8 cellular contexts compared by ENCODE assay signal in the genomic region with DNA sequence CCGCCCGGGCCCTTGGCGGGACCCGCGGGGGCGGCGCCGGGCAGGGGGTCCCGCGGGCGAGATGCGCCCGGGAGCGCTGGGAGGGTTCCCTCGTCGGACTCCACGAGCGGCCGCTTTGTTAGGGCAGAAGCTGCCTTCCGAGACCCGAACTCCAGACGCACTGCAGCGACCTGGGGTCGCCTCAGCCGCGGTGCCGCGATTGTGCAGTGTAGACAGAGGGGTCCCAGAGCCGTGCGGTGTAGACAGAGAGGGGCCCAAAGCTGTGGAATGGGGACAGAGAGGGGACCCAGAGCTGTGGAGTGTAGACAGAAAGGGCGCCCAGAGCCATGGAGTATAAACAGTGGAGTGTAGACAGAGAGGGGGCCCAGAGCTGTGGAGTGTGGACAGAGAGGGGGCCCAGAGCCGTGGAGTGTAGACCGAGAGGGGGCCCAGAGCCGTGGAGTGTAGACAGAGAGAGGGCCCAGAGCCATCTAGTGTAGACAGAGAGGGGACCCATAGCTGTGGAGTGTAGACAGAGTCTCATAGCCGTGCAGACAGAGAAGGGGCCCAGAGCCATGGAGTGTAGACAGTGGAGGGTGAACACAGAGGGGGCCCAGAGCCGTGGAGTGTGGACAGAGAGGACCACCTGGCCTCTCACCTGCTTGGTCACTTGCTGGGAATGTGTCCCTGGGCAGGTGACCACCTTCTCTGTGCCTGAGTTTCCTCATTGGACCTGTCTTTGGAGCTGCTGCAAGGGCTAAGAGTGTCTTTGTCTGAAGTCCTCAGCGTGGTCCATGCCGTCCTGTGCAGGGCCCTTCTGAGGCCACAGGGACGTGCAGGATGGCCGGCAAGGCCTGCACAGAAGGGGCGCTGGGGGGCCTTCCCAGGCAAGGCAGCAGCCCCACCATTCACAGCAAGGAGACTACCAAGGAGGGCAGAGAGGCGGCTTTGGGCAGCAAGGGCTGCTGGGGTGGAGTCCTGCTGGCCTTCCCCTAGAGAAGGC.
DNase-seq lines count a peak whose midpoint lies in the region; ATAC-seq and TF ChIP-seq lines count a peak whose summit lies in the region.

No MANE protein-coding gene starts in this region.

- H3K4me1 Mint-ChIP-seq in effector memory CD8-positive, alpha-beta T cell (ENCODE audit: low read depth in 2 of 2) = peaks cover 22 to 28% of the 10 kb centered on the region in 2 donors
- H3K4me1 Mint-ChIP-seq in nephron = peaks cover 22% of the 10 kb centered on the region

- no peaks in the 10 kb centered on the region for H3K9me3 Mint-ChIP-seq in effector memory CD8-positive, alpha-beta T cell
- peaks cover 14% of the 10 kb centered on the region for H3K9me3 Mint-ChIP-seq in nephron

- peak overlapping the region; percentile 44 to 59 for H3K4me3 Mint-ChIP-seq in effector memory CD8-positive, alpha-beta T cell
- peak overlapping the region; percentile 90 to 96 (median 93) for H3K4me3 Mint-ChIP-seq in nephron

- ATAC-seq in effector memory CD8-positive, alpha-beta T cell (replicated peaks) = no peak
- ATAC-seq in GM19035 (IDR thresholded peaks at IDR 0.05; ENCODE audit: unreplicated experiment) = no peak

- H3K36me3 Mint-ChIP-seq in effector memory CD8-positive, alpha-beta T cell (ENCODE audit: insufficient read depth) = peaks cover 3% of the 10 kb centered on the region
- peaks cover 44% of the 10 kb centered on the region for H3K36me3 Mint-ChIP-seq in nephron (ENCODE audit: low read depth)

- peak overlapping the region; percentile 2 to 19 for H3K27ac Mint-ChIP-seq in effector memory CD8-positive, alpha-beta T cell
- H3K27ac Mint-ChIP-seq in nephron = peak overlapping the region; percentile 25 to 90 (median 89)

- peaks cover 0 to 19% of the 10 kb centered on the region in 2 donors for H3K27me3 Mint-ChIP-seq in effector memory CD8-positive, alpha-beta T cell
- H3K27me3 Mint-ChIP-seq in nephron (ENCODE audit: low read depth) = no peaks in the 10 kb centered on the region

- peak; percentile 7 for DNase-seq in EH (ENCODE audit: low read depth)
- peak; percentile 9 for DNase-seq in RKO (ENCODE audit: low spot score)
- DNase-seq in effector memory CD8-positive, alpha-beta T cell = no peak
- DNase-seq in UCSD-AML1 (lab: John Stamatoyannopoulos, UW; ENCODE audit: unreplicated experiment) = no peak
- no peak for DNase-seq in NCI-H524 (lab: John Stamatoyannopoulos, UW)
- no peak for DNase-seq in COR-L47 (lab: John Stamatoyannopoulos, UW)

- TF ChIP-seq CTCF in nephron (IDR thresholded peaks at IDR 0.05; ENCODE audit: unreplicated experiment in 3 of 3) = no peak

Comparison
In these comparisons a context has a peak if more than half of its experiments do, and no peak if none do; other contexts are left out.
1. DNase-seq: peak in EH (single experiment) and RKO (single experiment); none in effector memory CD8-positive, alpha-beta T cell (0 of 3), UCSD-AML1 (single experiment), NCI-H524 (0 of 2) and COR-L47 (single experiment).